In genomic region chr9:136667217-136667939, GRCh38 we compare ENCODE assay signal across 1 cellular context.
TF ChIP-seq lines count a peak whose summit lies in the region.

No MANE protein-coding gene starts in this region.

TF ChIP-seq in HepG2, 621 proteins besides CTCF, POLR2A, EP300 and RAD21:
- no peak for TF ChIP-seq CREB3 (CRISPR knock-in tag; IDR thresholded peaks at IDR 0.05)
- TF ChIP-seq GABPA (IDR thresholded peaks at IDR 0.05; ENCODE audit: low read depth, low read length) = no peak
- TF ChIP-seq GABPA (CRISPR knock-in tag; IDR thresholded peaks at IDR 0.05; ENCODE audit: low read depth) = peak; percentile 44; the same call in 1 of the 2 replicates
